14 cellular contexts compared by ENCODE assay signal in genomic region chr14:63614964-63615363, GRCh38. TPM values are rescaled to one million over a fixed set of nuclear protein-coding genes. Genes with fewer than 3 reads are reported as not detected.
DNase-seq lines count a peak whose midpoint lies in the region; ATAC-seq lines count a peak whose summit lies in the region.
"Had no signal": no experiment of that assay in that cellular context is flagged by ENCODE, and none has a peak within 500 bp of the region (broad histone marks: within the 10 kb centered on the region; RNA-seq: fewer than 3 reads in every experiment).

No MANE protein-coding gene starts in this region.

- H3K9ac ChIP-seq in SK-N-MC (ENCODE audit: insufficient read length): no peak overlapping the region

- no peaks in the 10 kb centered on the region for H3K9me3 Mint-ChIP-seq in activated naive CD4-positive, alpha-beta T cell treated with anti-CD3 and anti-CD28 coated beads for 36 hours
- H3K9me3 Mint-ChIP-seq: activated naive CD8-positive, alpha-beta T cell treated with anti-CD3 and anti-CD28 coated beads, Interleukin-2, amount 50 U/mL, for 24 hours had no signal

- no peak overlapping the region for H3K4me3 ChIP-seq in SK-N-MC

- ATAC-seq in GM21528 (IDR thresholded peaks at IDR 0.05; ENCODE audit: low FRiP score, unreplicated experiment): no peak
- ATAC-seq: activated naive CD8-positive, alpha-beta T cell treated with anti-CD3 and anti-CD28 coated beads, Interleukin-2, amount 50 U/mL, for 24 hours; T-helper 17 cell had no signal

- no peaks in the 10 kb centered on the region for H3K9me3 ChIP-seq in SK-N-MC (ENCODE audit: low read depth, low read length)

- DNase-seq in DMS 273 (lab: John Stamatoyannopoulos, UW; ENCODE audit: unreplicated experiment) (peak; percentile 64), DMS 273 treated with DMSO at 0.1 percent for 48 hours (lab: John Stamatoyannopoulos, UW) (no peak), SK-N-MC (ENCODE audit: low read depth, low spot score) (no peak), fibroblast of gingiva (ENCODE audit: low read depth) (peak; percentile 11), pons (ENCODE audit: low spot score) (peak; percentile 17), substantia nigra (lab: John Stamatoyannopoulos, UW) (no peak)
- DNase-seq in activated naive CD4-positive, alpha-beta T cell treated with anti-CD3 and anti-CD28 coated beads for 36 hours: no peak
- DNase-seq: activated naive CD8-positive, alpha-beta T cell treated with anti-CD3 and anti-CD28 coated beads, Interleukin-2, amount 50 U/mL, for 24 hours; DMS53; OCI-M1; right cardiac atrium; T-helper 17 cell had no signal

- intact Hi-C loops in activated naive CD4-positive, alpha-beta T cell treated with anti-CD3 and anti-CD28 coated beads for 36 hours (cut with micrococcal nuclease): no loop called here

- CTCF ChIA-PET in activated naive CD4-positive, alpha-beta T cell treated with anti-CD3 and anti-CD28 coated beads for 36 hours (lab: Charles Lee): no interaction called here

- H3K36me3 ChIP-seq in SK-N-MC (ENCODE audit: insufficient read depth, low read length): peaks cover 40% of the 10 kb centered on the region

- no peak overlapping the region for H3K4me3 Mint-ChIP-seq in activated naive CD4-positive, alpha-beta T cell treated with anti-CD3 and anti-CD28 coated beads for 36 hours
- H3K4me3 Mint-ChIP-seq: activated naive CD8-positive, alpha-beta T cell treated with anti-CD3 and anti-CD28 coated beads, Interleukin-2, amount 50 U/mL, for 24 hours; T-helper 17 cell had no signal

- H3K27ac Mint-ChIP-seq in activated naive CD4-positive, alpha-beta T cell treated with anti-CD3 and anti-CD28 coated beads for 36 hours: no peak overlapping the region
- H3K27ac Mint-ChIP-seq: activated naive CD8-positive, alpha-beta T cell treated with anti-CD3 and anti-CD28 coated beads, Interleukin-2, amount 50 U/mL, for 24 hours; T-helper 17 cell had no signal

- peaks cover 25% of the 10 kb centered on the region for H3K36me3 Mint-ChIP-seq in activated naive CD4-positive, alpha-beta T cell treated with anti-CD3 and anti-CD28 coated beads for 36 hours (ENCODE audit: low read depth)

- H3K27ac ChIP-seq in SK-N-MC (peak overlapping the region; percentile 42; the same call in 1 of the 2 replicates), substantia nigra (ENCODE audit: low read depth, low read length, poor library complexity, severe bottlenecking) (no peak overlapping the region)
- H3K27ac ChIP-seq: 22Rv1 had no signal

- H3K27me3 Mint-ChIP-seq in activated naive CD4-positive, alpha-beta T cell treated with anti-CD3 and anti-CD28 coated beads for 36 hours (ENCODE audit: low read depth): no peaks in the 10 kb centered on the region
- H3K27me3 Mint-ChIP-seq: activated naive CD8-positive, alpha-beta T cell treated with anti-CD3 and anti-CD28 coated beads, Interleukin-2, amount 50 U/mL, for 24 hours; T-helper 17 cell had no signal

- peaks cover 44% of the 10 kb centered on the region for H3K4me1 Mint-ChIP-seq in activated naive CD4-positive, alpha-beta T cell treated with anti-CD3 and anti-CD28 coated beads for 36 hours (ENCODE audit: low read depth)

RNA-seq across cellular contexts. Expression of gene WDR89, which starts 26.7 kb away (rescaled TPM):
- total RNA-seq in activated naive CD4-positive, alpha-beta T cell treated with anti-CD3 and anti-CD28 coated beads for 36 hours: 10 to 100 TPM; 26.7 to 27.7 TPM

Comparison
In these comparisons a context has a peak if more than half of its experiments do, and no peak if none do; other contexts are left out.
1. DNase-seq: peak in DMS 273 (single experiment), fibroblast of gingiva (single experiment) and pons (single experiment); none in DMS 273 treated with DMSO at 0.1 percent for 48 hours (single experiment), SK-N-MC (single experiment), activated naive CD4-positive, alpha-beta T cell treated with anti-CD3 and anti-CD28 coated beads for 36 hours (single experiment) and substantia nigra (0 of 49).